1 cellular context compared by ENCODE assay signal in genomic region chr1:113505357-113505756, GRCh38.
TF ChIP-seq lines count a peak whose summit lies in the region.

No MANE protein-coding gene starts in this region.

TF ChIP-seq in HEK293, 187 proteins besides CTCF, POLR2A, EP300 and RAD21 (continued from another document):
- TF ChIP-seq ZBTB6 (tag by site-specific recombination; IDR thresholded peaks at IDR 0.05) (no peak), SP3 (tag by site-specific recombination; IDR thresholded peaks at IDR 0.05) (0 out of 2 replicates have a peak, but pooled peaks have one; percentile 11), ZNF558 (tag by site-specific recombination; IDR thresholded peaks at IDR 0.05) (peak; percentile 74), ZNF23 (tag by site-specific recombination; IDR thresholded peaks at IDR 0.05; ENCODE audit: borderline replicate concordance) (no peak), KLF9 (tag by site-specific recombination; IDR thresholded peaks at IDR 0.05; ENCODE audit: low read depth) (no peak), ZNF174 (tag by site-specific recombination; IDR thresholded peaks at IDR 0.05) (no peak), KLF10 (tag by site-specific recombination; IDR thresholded peaks at IDR 0.05) (no peak), HIC1 (tag by site-specific recombination; IDR thresholded peaks at IDR 0.05) (no peak), ZNF677 (tag by site-specific recombination; IDR thresholded peaks at IDR 0.05) (no peak), ZNF274 (IDR thresholded peaks at IDR 0.05; ENCODE audit: low read length) (no peak), ZNF274 (tag by site-specific recombination; IDR thresholded peaks at IDR 0.05; ENCODE audit: borderline replicate concordance) (no peak), GLI4 (tag by site-specific recombination; IDR thresholded peaks at IDR 0.05) (no peak), IKZF3 (tag by site-specific recombination; IDR thresholded peaks at IDR 0.05) (no peak), REPIN1 (tag by site-specific recombination; IDR thresholded peaks at IDR 0.05; ENCODE audit: low read depth) (no peak), ZNF626 (tag by site-specific recombination; IDR thresholded peaks at IDR 0.05) (no peak), ZNF585B (tag by site-specific recombination; IDR thresholded peaks at IDR 0.05) (no peak), ZNF76 (tag by site-specific recombination; IDR thresholded peaks at IDR 0.05; ENCODE audit: borderline replicate concordance, low read depth) (no peak), ZNF488 (tag by site-specific recombination; IDR thresholded peaks at IDR 0.05) (no peak), ZNF221 (tag by site-specific recombination; IDR thresholded peaks at IDR 0.05; ENCODE audit: borderline replicate concordance) (no peak), ZNF19 (tag by site-specific recombination; IDR thresholded peaks at IDR 0.05; ENCODE audit: low read depth) (no peak), ZNF311 (tag by site-specific recombination; IDR thresholded peaks at IDR 0.05; ENCODE audit: borderline replicate concordance) (no peak), ZNF398 (tag by site-specific recombination; IDR thresholded peaks at IDR 0.05) (no peak), ZNF510 (tag by site-specific recombination; IDR thresholded peaks at IDR 0.05; ENCODE audit: insufficient replicate concordance) (peak; percentile 71), ZNF843 (tag by site-specific recombination; IDR thresholded peaks at IDR 0.05) (no peak), ZNF513 (tag by site-specific recombination; IDR thresholded peaks at IDR 0.05) (no peak), ZXDB (tag by site-specific recombination; IDR thresholded peaks at IDR 0.05) (peak; percentile 81), ZNF670 (tag by site-specific recombination; IDR thresholded peaks at IDR 0.05; ENCODE audit: low read depth) (no peak), ZNF777 (tag by site-specific recombination; IDR thresholded peaks at IDR 0.05; ENCODE audit: borderline replicate concordance) (no peak), SCRT2 (tag by site-specific recombination; IDR thresholded peaks at IDR 0.05) (no peak), ZNF223 (tag by site-specific recombination; IDR thresholded peaks at IDR 0.05) (no peak), ZNF560 (tag by site-specific recombination; IDR thresholded peaks at IDR 0.05; ENCODE audit: borderline replicate concordance) (peak; percentile 55; the same call in 1 of the 2 replicates), ZNF707 (tag by site-specific recombination; IDR thresholded peaks at IDR 0.05) (no peak), TCF7L2 (IDR thresholded peaks at IDR 0.05; ENCODE audit: borderline replicate concordance, low read depth, low read length) (no peak), ZBTB11 (tag by site-specific recombination; conservative IDR thresholded peaks at IDR 0.05; ENCODE audit: low read depth) (peak; percentile 84), OVOL3 (tag by site-specific recombination; IDR thresholded peaks at IDR 0.05) (no peak), GLIS1 (tag by site-specific recombination; IDR thresholded peaks at IDR 0.05) (no peak), ZNF571 (tag by site-specific recombination; IDR thresholded peaks at IDR 0.05) (no peak), MZF1 (tag by site-specific recombination; IDR thresholded peaks at IDR 0.05; ENCODE audit: borderline replicate concordance) (no peak; the same call in 1 of the 2 replicates), ZNF555 (tag by site-specific recombination; conservative IDR thresholded peaks at IDR 0.05) (peak; percentile 95), ZBTB1 (tag by site-specific recombination; IDR thresholded peaks at IDR 0.05) (no peak), KLF7 (tag by site-specific recombination; IDR thresholded peaks at IDR 0.05; ENCODE audit: borderline replicate concordance) (no peak), ZNF521 (tag by site-specific recombination; IDR thresholded peaks at IDR 0.05) (no peak), ZNF324 (tag by site-specific recombination; IDR thresholded peaks at IDR 0.05) (no peak), TRIM28 (IDR thresholded peaks at IDR 0.05; ENCODE audit: borderline replicate concordance, low read length) (no peak), ZNF621 (tag by site-specific recombination; IDR thresholded peaks at IDR 0.05) (no peak), ZNF366 (tag by site-specific recombination; conservative IDR thresholded peaks at IDR 0.05) (0 out of 2 replicates have a peak, but pooled peaks have one; percentile 33), KLF8 (tag by site-specific recombination; IDR thresholded peaks at IDR 0.05) (no peak), ZNF2 (tag by site-specific recombination; IDR thresholded peaks at IDR 0.05) (no peak), ZFP3 (tag by site-specific recombination; IDR thresholded peaks at IDR 0.05; ENCODE audit: low read depth) (no peak), ZNF354C (tag by site-specific recombination; IDR thresholded peaks at IDR 0.05; ENCODE audit: borderline replicate concordance, low read depth) (0 out of 2 replicates have a peak, but pooled peaks have one; percentile 35), OSR2 (tag by site-specific recombination; IDR thresholded peaks at IDR 0.05) (no peak), ZNF701 (tag by site-specific recombination; IDR thresholded peaks at IDR 0.05) (no peak), ZNF280D (tag by site-specific recombination; IDR thresholded peaks at IDR 0.05) (no peak)
